Comparison of ENCODE assay signal across 21 cellular contexts in the genomic region with DNA sequence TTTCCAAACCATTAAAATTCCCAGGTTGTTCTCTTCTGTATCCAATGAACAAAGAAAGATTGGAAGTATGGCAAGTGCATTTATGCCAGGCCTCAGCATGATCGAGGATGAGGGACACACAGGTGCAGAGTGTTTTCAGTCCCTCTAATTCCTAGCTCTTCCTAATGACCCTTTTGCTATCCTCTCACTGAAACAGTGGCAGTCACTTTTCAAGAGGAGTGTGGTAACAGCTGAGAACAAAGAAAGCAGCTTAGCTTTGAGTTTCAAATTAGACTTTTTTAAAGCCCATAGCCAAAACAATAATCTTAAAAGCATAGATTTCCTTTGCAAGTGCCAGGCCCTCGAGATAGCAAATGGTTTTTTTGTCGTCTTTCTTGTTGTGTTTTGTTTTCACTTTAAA.
"Had no signal": no experiment of that assay in that cellular context is flagged by ENCODE, and none has a peak within 500 bp of the region (broad histone marks: within the 10 kb centered on the region; RNA-seq: fewer than 3 reads in every experiment).

No MANE protein-coding gene starts in this region.

- FAIRE-seq: endometrium, frontal cortex, islet of Langerhans, small intestine, urothelium cell line had no signal

- H3K27ac Mint-ChIP-seq: naive B cell, nephron had no signal

- H3K4me1 ChIP-seq: heart right ventricle, stomach had no signal

- H3K27me3 ChIP-seq: ovary, stomach had no signal

- H3K9me3 Mint-ChIP-seq: nephron had no signal

- H3K4me3 Mint-ChIP-seq: naive B cell, nephron had no signal

- ATAC-seq: esophagus mucosa, heart right ventricle, right cardiac atrium had no signal

- H3K27ac ChIP-seq: coronary artery, heart right ventricle, ovary, stomach had no signal

- H3K36me3 Mint-ChIP-seq: naive B cell had no signal

- H3K36me3 ChIP-seq: heart right ventricle, ovary, stomach had no signal

- H3K9me3 ChIP-seq: heart right ventricle, ovary, stomach had no signal

- H3K4me1 Mint-ChIP-seq: naive B cell, nephron had no signal

- H3K27me3 Mint-ChIP-seq: naive B cell had no signal

- DNase-seq: effector CD8-positive, alpha-beta T cell; heart right ventricle; hypothalamus; kidney glomerular epithelial cell; mesendoderm; naive B cell; nucleus accumbens; ovary; right cardiac atrium; small intestine; stimulated activated CD4-positive, alpha-beta T cell treated with anti-CD3 and anti-CD28 coated beads, Interleukin-12 subunit alpha, Interleukin-12 subunit beta, amount 100 ng/mL, for 4 hours; stimulated activated naive CD4-positive, alpha-beta T cell; stomach; trophoblast cell had no signal

- H3K4me3 ChIP-seq: coronary artery, heart right ventricle, ovary, stomach had no signal
